In genomic region chr7:66205736-66206080, GRCh38 we compare ENCODE assay signal across 8 cellular contexts. TPM values are rescaled to one million over a fixed set of nuclear protein-coding genes. Genes with fewer than 3 reads are reported as not detected.
DNase-seq lines count a peak whose midpoint lies in the region; ATAC-seq and TF ChIP-seq lines count a peak whose summit lies in the region.

No MANE protein-coding gene starts in this region.

- H3K9me3 ChIP-seq in Panc1 (ENCODE audit: control insufficient read depth, insufficient read depth, low read depth, low read length) (no peaks in the 10 kb centered on the region), ectodermal cell (ENCODE audit: control insufficient read depth, low read length) (no peaks in the 10 kb centered on the region), muscle layer of duodenum (ENCODE audit: control insufficient read depth in 1 of 2, low read length in 2 of 2) (no peaks in the 10 kb centered on the region)

- ATAC-seq in Panc1 (peak; percentile 18), HG03520 (IDR thresholded peaks at IDR 0.05; ENCODE audit: unreplicated experiment) (no peak)

- H3K27ac ChIP-seq in Panc1 (ENCODE audit: low read length) = peak overlapping the region; percentile 46
- peak overlapping the region; percentile 81 for H3K27ac ChIP-seq in ectodermal cell (ENCODE audit: insufficient read depth, low read depth, low read length, poor library complexity, severe bottlenecking)
- peak overlapping the region; percentile 19 for H3K27ac ChIP-seq in muscle layer of duodenum (ENCODE audit: low read length)

- POLR2A ChIA-PET in Panc1 (lab: Charles Lee) = interaction anchor here (0.7 kb wide), 1 partner anchor 8 kb away, joined by 10 read pairs; no protein-coding TSS in a partner anchor

- peaks cover 24% of the 10 kb centered on the region for H3K4me1 Mint-ChIP-seq in T-helper 1 cell treated with Interleukin-12 subunit alpha and Interleukin-12 subunit beta and Interleukin-4 antibody, amounts not matched to agents 30 μg/mL and 1 μg/mL, for 36 hours (ENCODE audit: low read depth)

- intact Hi-C loops in Panc1 (cut with micrococcal nuclease; ENCODE audit: unreplicated experiment) = no loop called here

- no TSS peak for BruUV-seq in Panc1 (replicated peaks; lab: Mats Ljungman, UMichigan)

- H3K36me3 ChIP-seq in Panc1 (ENCODE audit: control insufficient read depth, insufficient read depth, low read length) = no peaks in the 10 kb centered on the region
- no peaks in the 10 kb centered on the region for H3K36me3 ChIP-seq in ectodermal cell (ENCODE audit: control insufficient read depth, insufficient read depth, low read length)
- peaks cover 0 to 6% of the 10 kb centered on the region in 2 donors for H3K36me3 ChIP-seq in muscle layer of duodenum (ENCODE audit: control insufficient read depth in 1 of 2, insufficient read depth in 2 of 2, low read length in 2 of 2)

- peaks cover 3% of the 10 kb centered on the region for H3K36me3 Mint-ChIP-seq in T-helper 1 cell treated with Interleukin-12 subunit alpha and Interleukin-12 subunit beta and Interleukin-4 antibody, amounts not matched to agents 30 μg/mL and 1 μg/mL, for 36 hours (ENCODE audit: low read depth)

- TF ChIP-seq CTCF in Panc1 (IDR thresholded peaks at IDR 0.05) = no peak

- DNase-seq in T-helper 1 cell (no peak), Panc1 (ENCODE audit: low read depth, low spot score) (no peak), hepatic stellate cell (ENCODE audit: low spot score) (no peak)
- DNase-seq in activated CD4-positive, CD25-positive, alpha-beta regulatory T cell treated with anti-CD3 and anti-CD28 coated beads, Interleukin-2, amount 50 U/mL, for 72 hours = no peak

- H3K4me3 Mint-ChIP-seq in T-helper 1 cell treated with Interleukin-12 subunit alpha and Interleukin-12 subunit beta and Interleukin-4 antibody, amounts not matched to agents 30 μg/mL and 1 μg/mL, for 36 hours = peak overlapping the region; percentile 87

- 1% methylated on average over 23 of the region's 23 CpGs for WGBS in ectodermal cell, 2 experiments

- H3K27me3 ChIP-seq in Panc1 (ENCODE audit: control insufficient read depth, insufficient read depth, low read length) = no peaks in the 10 kb centered on the region
- peaks cover 5% of the 10 kb centered on the region for H3K27me3 ChIP-seq in ectodermal cell (ENCODE audit: control insufficient read depth, insufficient read depth, low read length, poor library complexity, severe bottlenecking)
- no peaks in the 10 kb centered on the region for H3K27me3 ChIP-seq in muscle layer of duodenum (ENCODE audit: low read depth, low read length)

- peak overlapping the region; percentile 41 for H3K27ac Mint-ChIP-seq in T-helper 1 cell treated with Interleukin-12 subunit alpha and Interleukin-12 subunit beta and Interleukin-4 antibody, amounts not matched to agents 30 μg/mL and 1 μg/mL, for 36 hours

- peaks cover 31% of the 10 kb centered on the region for H3K27me3 Mint-ChIP-seq in T-helper 1 cell treated with Interleukin-12 subunit alpha and Interleukin-12 subunit beta and Interleukin-4 antibody, amounts not matched to agents 30 μg/mL and 1 μg/mL, for 36 hours (ENCODE audit: low read depth)

- in situ Hi-C loops in Panc1 (cut with HindIII; ENCODE audit: low pct_unique_long_range_greater_than_20kb, low sequenced_read_pairs) = no loop called here

- H3K4me1 ChIP-seq in Panc1 (ENCODE audit: control insufficient read depth, insufficient read depth, low read length) (peaks cover 17% of the 10 kb centered on the region), ectodermal cell (ENCODE audit: control insufficient read depth, insufficient read depth, low read length) (peaks cover 6% of the 10 kb centered on the region), muscle layer of duodenum (ENCODE audit: control insufficient read depth in 1 of 2, insufficient read depth in 2 of 2, low read length in 2 of 2) (peaks cover 0 to 13% of the 10 kb centered on the region in 2 donors)

- H3K4me3 ChIP-seq in Panc1 (ENCODE audit: low read depth in 2 of 2, low read length in 2 of 2) (peak overlapping the region; percentile 57 to 80), ectodermal cell (ENCODE audit: insufficient read depth, low read depth, low read length) (peak overlapping the region; percentile 94), muscle layer of duodenum (ENCODE audit: low read depth in 1 of 2, low read length in 2 of 2) (peak overlapping the region; percentile 71 to 97)

- H3K9me3 Mint-ChIP-seq in T-helper 1 cell treated with Interleukin-12 subunit alpha and Interleukin-12 subunit beta and Interleukin-4 antibody, amounts not matched to agents 30 μg/mL and 1 μg/mL, for 36 hours = no peaks in the 10 kb centered on the region

- CTCF ChIA-PET in Panc1 (lab: Charles Lee) = interaction anchor here (0.7 kb wide), 1 partner anchor 254 kb away, joined by 5 read pairs; no protein-coding TSS in a partner anchor

RNA-seq across cellular contexts. Expression of gene TPST1, which starts 0.6 kb away (rescaled TPM):
- total RNA-seq in Panc1 (2021; ENCODE audit: unreplicated experiment) = 29.0 TPM
- 20.5 TPM for polyA plus RNA-seq in Panc1 (2012; ENCODE audit: insufficient read length)
- polyA plus RNA-seq in ectodermal cell (2013, experiment 1 of 4) = 26.5 TPM
- polyA plus RNA-seq in ectodermal cell (2013, experiment 2 of 4) = 23.1 TPM
- 21.9 TPM for polyA plus RNA-seq in ectodermal cell (2013, experiment 3 of 4)
- 21.9 TPM for polyA plus RNA-seq in ectodermal cell (2013, experiment 4 of 4)

Comparison
In these comparisons a context has a peak if more than half of its experiments do, and no peak if none do; other contexts are left out.
1. H3K27ac ChIP-seq: peak in every context shown above with its lines; median percentile 81 in ectodermal cell; 46 in Panc1; 19 in muscle layer of duodenum.